ENCODE assay signal across 8 cellular contexts in the genomic region with DNA sequence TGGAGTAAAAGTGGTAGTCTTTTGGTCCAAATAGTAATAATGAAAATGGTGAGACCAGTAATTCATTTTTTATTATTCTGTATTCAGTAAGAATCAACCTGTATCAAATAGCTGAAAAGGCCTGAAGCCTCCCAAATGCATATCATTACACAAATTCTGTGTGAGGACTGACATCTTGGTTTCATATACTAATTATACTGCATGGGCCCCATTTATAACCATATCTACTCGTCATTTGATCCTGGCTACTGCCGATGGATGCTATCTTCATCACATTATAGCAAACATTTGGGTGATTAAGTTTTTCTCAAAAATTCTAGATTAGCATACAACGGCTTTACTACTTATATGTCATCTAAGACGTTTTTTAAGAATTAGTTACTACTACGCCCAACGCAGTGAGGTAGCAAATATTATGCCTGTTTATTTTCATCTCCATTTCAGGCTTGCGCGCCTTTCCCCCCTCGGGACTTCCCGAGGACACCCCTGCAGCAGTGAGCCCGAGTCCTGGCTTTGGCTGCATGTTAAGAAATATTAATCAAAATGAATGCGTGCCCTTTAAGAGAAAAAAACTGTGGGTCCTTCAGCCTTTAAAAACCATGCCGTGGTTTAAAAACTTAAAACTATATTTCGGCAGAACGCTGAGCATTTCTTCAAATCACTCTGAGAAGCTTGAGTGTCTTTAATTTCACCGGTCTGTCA. TPM values are rescaled to one million over a fixed set of nuclear protein-coding genes. Genes with fewer than 3 reads are reported as not detected.
DNase-seq lines count a peak whose midpoint lies in the region; TF ChIP-seq lines count a peak whose summit lies in the region.

No MANE protein-coding gene starts in this region.

- peak overlapping the region; percentile 78 for H3K4me3 ChIP-seq in HAP-1
- peak overlapping the region; percentile 72 for H3K4me3 ChIP-seq in suprapubic skin

- no peak for TF ChIP-seq EP300 in suprapubic skin (IDR thresholded peaks at IDR 0.05)

- no peaks in the 10 kb centered on the region for H3K9me3 ChIP-seq in HAP-1
- H3K9me3 ChIP-seq in suprapubic skin: no peaks in the 10 kb centered on the region

- peak overlapping the region; percentile 92 for H3K27ac ChIP-seq in suprapubic skin

- H3K27me3 ChIP-seq in HAP-1 (ENCODE audit: low read depth) (no peaks in the 10 kb centered on the region), suprapubic skin (no peaks in the 10 kb centered on the region)

- H3K36me3 ChIP-seq in HAP-1 (replicated peaks) (peaks cover 3% of the 10 kb centered on the region; the same call in 1 of the 2 replicates), suprapubic skin (no peaks in the 10 kb centered on the region)

- 5% methylated on average over 16 of the region's 16 CpGs for WGBS in suprapubic skin

- H3K4me1 ChIP-seq in HAP-1: peaks cover 21% of the 10 kb centered on the region
- peaks cover 30% of the 10 kb centered on the region for H3K4me1 ChIP-seq in suprapubic skin

- no peak for TF ChIP-seq POLR2A in suprapubic skin (IDR thresholded peaks at IDR 0.05)

- DNase-seq in AG20443 (ENCODE audit: low spot score) (peak; percentile 28), HAP-1 (ENCODE audit: low spot score in 2 of 2) (peak in 1 of 2 experiments; percentile 19), UCSD-AML1 (lab: John Stamatoyannopoulos, UW; ENCODE audit: unreplicated experiment) (peak; percentile 26), dermis blood vessel endothelial cell (peak; percentile 39), lung microvascular endothelial cell (ENCODE audit: low read depth in 2 of 2) (peak; percentile 22 to 30), suprapubic skin (ENCODE audit: low spot score in 2 of 2) (no peak), NCI-H1417 (lab: John Stamatoyannopoulos, UW) (no peak), NCI-H2227 treated with DMSO at 0.1 percent for 48 hours (lab: John Stamatoyannopoulos, UW) (no peak)

- TF ChIP-seq CTCF in suprapubic skin (IDR thresholded peaks at IDR 0.05): no peak

- in situ Hi-C loops in HAP-1 (cut with MboI; ENCODE audit: low sequenced_read_pairs): loop anchor here (25.0 kb wide), 1 partner anchor 406 kb away; no protein-coding TSS in a partner anchor

RNA-seq across cellular contexts. Expression of gene MMAA, which starts 0.8 kb away (rescaled TPM):
- total RNA-seq in dermis blood vessel endothelial cell (3.6 and 6.1 TPM in 2 replicates), lung microvascular endothelial cell (1.1 and 1.8 TPM in 2 replicates), suprapubic skin (1 to 10 TPM; 4.2 to 7.1 (median 6.4) TPM)

Comparison
In these comparisons a context has a peak if more than half of its experiments do, and no peak if none do; other contexts are left out.
1. DNase-seq: peak in AG20443 (single experiment), UCSD-AML1 (single experiment), dermis blood vessel endothelial cell (single experiment) and lung microvascular endothelial cell (2 of 2); none in suprapubic skin (0 of 2), NCI-H1417 (0 of 3) and NCI-H2227 treated with DMSO at 0.1 percent for 48 hours (single experiment).